In the genomic region with DNA sequence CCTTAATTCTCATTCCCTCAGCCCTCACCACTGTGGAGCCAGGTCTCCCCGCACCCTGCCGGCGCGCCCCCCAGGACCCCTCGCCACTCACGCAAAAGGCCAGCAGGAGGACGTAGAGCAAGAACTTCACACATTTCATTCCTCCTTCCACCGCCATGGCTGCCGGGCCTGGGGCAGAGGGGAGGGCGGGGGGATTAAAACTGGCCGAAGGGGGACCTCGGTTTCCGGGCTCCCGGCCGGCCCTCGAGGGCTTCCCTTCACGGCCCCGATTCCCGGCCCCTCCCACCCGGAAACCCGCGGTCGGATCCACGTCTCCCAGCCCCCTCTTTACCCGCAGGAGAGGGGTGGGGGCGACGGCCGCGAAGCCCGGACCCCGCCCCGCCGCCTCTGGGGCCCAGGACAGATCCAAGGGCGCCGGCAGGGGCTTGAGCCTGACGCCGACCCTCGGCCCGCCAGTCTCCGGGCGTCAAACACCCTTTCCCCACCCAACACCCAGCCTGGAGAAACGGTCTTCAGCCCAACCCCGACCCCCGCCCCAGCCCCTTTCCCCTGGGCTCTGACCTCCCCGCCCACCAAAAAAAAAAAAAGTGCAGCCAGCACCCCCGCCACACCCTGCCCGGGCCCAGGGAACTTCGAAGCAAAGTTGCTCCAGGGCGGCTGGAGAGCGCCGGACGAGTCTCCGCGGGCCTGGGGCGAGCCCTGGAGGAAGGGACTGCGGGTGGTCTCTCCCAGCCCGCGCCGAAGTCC, we compare ENCODE assay signal across 1 cellular context.
TF ChIP-seq lines count a peak whose summit lies in the region.

No MANE protein-coding gene starts in this region.

TF ChIP-seq in K562, 482 proteins besides CTCF, POLR2A, EP300 and RAD21:
- TF ChIP-seq, protein P1, sequence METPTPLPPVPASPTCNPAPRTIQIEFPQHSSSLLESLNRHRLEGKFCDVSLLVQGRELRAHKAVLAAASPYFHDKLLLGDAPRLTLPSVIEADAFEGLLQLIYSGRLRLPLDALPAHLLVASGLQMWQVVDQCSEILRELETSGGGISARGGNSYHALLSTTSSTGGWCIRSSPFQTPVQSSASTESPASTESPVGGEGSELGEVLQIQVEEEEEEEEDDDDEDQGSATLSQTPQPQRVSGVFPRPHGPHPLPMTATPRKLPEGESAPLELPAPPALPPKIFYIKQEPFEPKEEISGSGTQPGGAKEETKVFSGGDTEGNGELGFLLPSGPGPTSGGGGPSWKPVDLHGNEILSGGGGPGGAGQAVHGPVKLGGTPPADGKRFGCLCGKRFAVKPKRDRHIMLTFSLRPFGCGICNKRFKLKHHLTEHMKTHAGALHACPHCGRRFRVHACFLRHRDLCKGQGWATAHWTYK (CRISPR knock-in tag; IDR thresholded peaks at IDR 0.05) = peak; percentile 5; the same call in 1 of the 2 replicates
- peak; percentile 3 for TF ChIP-seq FIP1L1 (IDR thresholded peaks at IDR 0.05; ENCODE audit: low read depth, low read length, poor library complexity, severe bottlenecking)
- TF ChIP-seq ZNF384 (IDR thresholded peaks at IDR 0.05; ENCODE audit: low read depth, low read length) = peak; percentile 79
- TF ChIP-seq HCFC1 (IDR thresholded peaks at IDR 0.05; ENCODE audit: low read depth, low read length) = no peak
- no peak for TF ChIP-seq PML (IDR thresholded peaks at IDR 0.05; ENCODE audit: low read length)
- TF ChIP-seq, protein P2, sequence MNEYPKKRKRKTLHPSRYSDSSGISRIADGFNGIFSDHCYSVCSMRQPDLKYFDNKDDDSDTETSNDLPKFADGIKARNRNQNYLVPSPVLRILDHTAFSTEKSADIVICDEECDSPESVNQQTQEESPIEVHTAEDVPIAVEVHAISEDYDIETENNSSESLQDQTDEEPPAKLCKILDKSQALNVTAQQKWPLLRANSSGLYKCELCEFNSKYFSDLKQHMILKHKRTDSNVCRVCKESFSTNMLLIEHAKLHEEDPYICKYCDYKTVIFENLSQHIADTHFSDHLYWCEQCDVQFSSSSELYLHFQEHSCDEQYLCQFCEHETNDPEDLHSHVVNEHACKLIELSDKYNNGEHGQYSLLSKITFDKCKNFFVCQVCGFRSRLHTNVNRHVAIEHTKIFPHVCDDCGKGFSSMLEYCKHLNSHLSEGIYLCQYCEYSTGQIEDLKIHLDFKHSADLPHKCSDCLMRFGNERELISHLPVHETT (CRISPR knock-in tag; conservative IDR thresholded peaks at IDR 0.05 in 1 of 2, IDR thresholded peaks at IDR 0.05 in 1 of 2) = 0 out of 4 replicates have a peak, but pooled peaks of 1 of the 2 experiments have one; percentile 15
- TF ChIP-seq NRF1 (conservative IDR thresholded peaks at IDR 0.05 in 1 of 2, IDR thresholded peaks at IDR 0.05 in 1 of 2) = no peak
- TF ChIP-seq, protein P3, sequence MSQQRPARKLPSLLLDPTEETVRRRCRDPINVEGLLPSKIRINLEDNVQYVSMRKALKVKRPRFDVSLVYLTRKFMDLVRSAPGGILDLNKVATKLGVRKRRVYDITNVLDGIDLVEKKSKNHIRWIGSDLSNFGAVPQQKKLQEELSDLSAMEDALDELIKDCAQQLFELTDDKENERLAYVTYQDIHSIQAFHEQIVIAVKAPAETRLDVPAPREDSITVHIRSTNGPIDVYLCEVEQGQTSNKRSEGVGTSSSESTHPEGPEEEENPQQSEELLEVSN (IDR thresholded peaks at IDR 0.05; ENCODE audit: borderline replicate concordance in 1 of 2, extremely low read depth in 1 of 2, insufficient read depth in 1 of 2, insufficient read length in 1 of 2, low read depth in 1 of 2, low read length in 1 of 2, poor library complexity in 1 of 2, severe bottlenecking in 1 of 2) = peak in 1 of 2 experiments; percentile 25
- TF ChIP-seq MYC (IDR thresholded peaks at IDR 0.05; ENCODE audit: low read depth, low read length) = no peak
- TF ChIP-seq MYC (CRISPR knock-in tag; IDR thresholded peaks at IDR 0.05; ENCODE audit: borderline replicate concordance, low read depth) = 0 out of 2 replicates have a peak, but pooled peaks have one; percentile 42
- peak; percentile 35 for TF ChIP-seq CHD1 (IDR thresholded peaks at IDR 0.05; ENCODE audit: low read length)
- peak; percentile 9 for TF ChIP-seq RBBP5 (IDR thresholded peaks at IDR 0.05; ENCODE audit: borderline replicate concordance, insufficient read depth, low read length, poor library complexity, severe bottlenecking)
- peak; percentile 74; the same call in 1 of the 2 replicates for TF ChIP-seq ZBTB7A (IDR thresholded peaks at IDR 0.05; ENCODE audit: borderline replicate concordance, control insufficient read depth, low read depth, low read length)
- no peak; the same call in 1 of the 2 replicates for TF ChIP-seq CEBPG (CRISPR knock-in tag; IDR thresholded peaks at IDR 0.05)
- TF ChIP-seq CEBPG (tag; conservative IDR thresholded peaks at IDR 0.05 in 1 of 2, IDR thresholded peaks at IDR 0.05 in 1 of 2) = 0 out of 4 replicates have a peak, but pooled peaks of 1 of the 2 experiments have one; percentile 4
- TF ChIP-seq EP400 (IDR thresholded peaks at IDR 0.05) = 0 out of 2 replicates have a peak, but pooled peaks have one; percentile 27
- TF ChIP-seq MAZ (CRISPR knock-in tag; conservative IDR thresholded peaks at IDR 0.05 in 1 of 2, IDR thresholded peaks at IDR 0.05 in 1 of 2) = peak; percentile 33 to 62; a peak in 2 of 4 replicates
- TF ChIP-seq YY1 (IDR thresholded peaks at IDR 0.05; ENCODE audit: borderline replicate concordance in 1 of 3, control insufficient read depth in 1 of 3, extremely low read depth in 1 of 3, insufficient read depth in 3 of 3, insufficient read length in 1 of 3, insufficient replicate concordance in 2 of 3, low read depth in 1 of 3, low read length in 2 of 3) = peak in 2 of 3 experiments; percentile 48 to 58
- TF ChIP-seq ELF1 (tag; IDR thresholded peaks at IDR 0.05) = peak; percentile 40
- 0 out of 2 replicates have a peak, but pooled peaks have one; percentile 45 for TF ChIP-seq SMARCA5 (IDR thresholded peaks at IDR 0.05)
- TF ChIP-seq, protein P4, sequence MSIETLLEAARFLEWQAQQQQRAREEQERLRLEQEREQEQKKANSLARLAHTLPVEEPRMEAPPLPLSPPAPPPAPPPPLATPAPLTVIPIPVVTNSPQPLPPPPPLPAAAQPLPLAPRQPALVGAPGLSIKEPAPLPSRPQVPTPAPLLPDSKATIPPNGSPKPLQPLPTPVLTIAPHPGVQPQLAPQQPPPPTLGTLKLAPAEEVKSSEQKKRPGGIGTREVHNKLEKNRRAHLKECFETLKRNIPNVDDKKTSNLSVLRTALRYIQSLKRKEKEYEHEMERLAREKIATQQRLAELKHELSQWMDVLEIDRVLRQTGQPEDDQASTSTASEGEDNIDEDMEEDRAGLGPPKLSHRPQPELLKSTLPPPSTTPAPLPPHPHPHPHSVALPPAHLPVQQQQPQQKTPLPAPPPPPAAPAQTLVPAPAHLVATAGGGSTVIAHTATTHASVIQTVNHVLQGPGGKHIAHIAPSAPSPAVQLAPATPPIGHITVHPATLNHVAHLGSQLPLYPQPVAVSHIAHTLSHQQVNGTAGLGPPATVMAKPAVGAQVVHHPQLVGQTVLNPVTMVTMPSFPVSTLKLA (conservative IDR thresholded peaks at IDR 0.05) = peak in 1 of 2 experiments; percentile 5; a peak in 1 of 4 replicates
- TF ChIP-seq SMAD1 (IDR thresholded peaks at IDR 0.05; ENCODE audit: low read depth, low read length, partially characterized antibody) = peak; percentile 18
- TF ChIP-seq, protein P5, sequence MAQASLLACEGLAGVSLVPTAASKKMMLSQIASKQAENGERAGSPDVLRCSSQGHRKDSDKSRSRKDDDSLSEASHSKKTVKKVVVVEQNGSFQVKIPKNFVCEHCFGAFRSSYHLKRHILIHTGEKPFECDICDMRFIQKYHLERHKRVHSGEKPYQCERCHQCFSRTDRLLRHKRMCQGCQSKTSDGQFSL (CRISPR knock-in tag; IDR thresholded peaks at IDR 0.05) = 0 out of 2 replicates have a peak, but pooled peaks have one; percentile 17
- TF ChIP-seq, protein P5 (tag; IDR thresholded peaks at IDR 0.05) = no peak
- TF ChIP-seq, protein P6, sequence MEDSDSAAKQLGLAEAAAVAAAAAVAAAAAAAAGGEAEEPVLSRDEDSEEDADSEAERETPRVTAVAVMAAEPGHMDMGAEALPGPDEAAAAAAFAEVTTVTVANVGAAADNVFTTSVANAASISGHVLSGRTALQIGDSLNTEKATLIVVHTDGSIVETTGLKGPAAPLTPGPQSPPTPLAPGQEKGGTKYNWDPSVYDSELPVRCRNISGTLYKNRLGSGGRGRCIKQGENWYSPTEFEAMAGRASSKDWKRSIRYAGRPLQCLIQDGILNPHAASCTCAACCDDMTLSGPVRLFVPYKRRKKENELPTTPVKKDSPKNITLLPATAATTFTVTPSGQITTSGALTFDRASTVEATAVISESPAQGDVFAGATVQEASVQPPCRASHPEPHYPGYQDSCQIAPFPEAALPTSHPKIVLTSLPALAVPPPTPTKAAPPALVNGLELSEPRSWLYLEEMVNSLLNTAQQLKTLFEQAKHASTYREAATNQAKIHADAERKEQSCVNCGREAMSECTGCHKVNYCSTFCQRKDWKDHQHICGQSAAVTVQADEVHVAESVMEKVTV (CRISPR knock-in tag; IDR thresholded peaks at IDR 0.05) = no peak
- no peak for TF ChIP-seq KAT8 (IDR thresholded peaks at IDR 0.05; ENCODE audit: low read depth)
- TF ChIP-seq SRF (CRISPR knock-in tag; IDR thresholded peaks at IDR 0.05) = peak in 1 of 2 experiments; percentile 10; a peak in 1 of 4 replicates
- TF ChIP-seq NR2C2 (CRISPR knock-in tag; IDR thresholded peaks at IDR 0.05) = no peak
- TF ChIP-seq NR2C2 (tag; IDR thresholded peaks at IDR 0.05) = peak; percentile 7; the same call in 1 of the 2 replicates
- TF ChIP-seq RBFOX2 (IDR thresholded peaks at IDR 0.05; ENCODE audit: low read depth, low read length) = peak; percentile 56
- TF ChIP-seq GABPA (tag; conservative IDR thresholded peaks at IDR 0.05; ENCODE audit: low read depth) = peak; percentile 42
- peak; percentile 63; the same call in 1 of the 2 replicates for TF ChIP-seq PHF8 (IDR thresholded peaks at IDR 0.05; ENCODE audit: borderline replicate concordance, low read length)
- 0 out of 2 replicates have a peak, but pooled peaks have one; percentile 52 for TF ChIP-seq ELF2 (CRISPR knock-in tag; IDR thresholded peaks at IDR 0.05)
- TF ChIP-seq ZNF12 (CRISPR knock-in tag; IDR thresholded peaks at IDR 0.05) = no peak
- TF ChIP-seq NCOA1 (IDR thresholded peaks at IDR 0.05; ENCODE audit: low read depth) = 0 out of 2 replicates have a peak, but pooled peaks have one; percentile 1
- no peak for TF ChIP-seq ADNP (tag; IDR thresholded peaks at IDR 0.05)
